In the genomic region with DNA sequence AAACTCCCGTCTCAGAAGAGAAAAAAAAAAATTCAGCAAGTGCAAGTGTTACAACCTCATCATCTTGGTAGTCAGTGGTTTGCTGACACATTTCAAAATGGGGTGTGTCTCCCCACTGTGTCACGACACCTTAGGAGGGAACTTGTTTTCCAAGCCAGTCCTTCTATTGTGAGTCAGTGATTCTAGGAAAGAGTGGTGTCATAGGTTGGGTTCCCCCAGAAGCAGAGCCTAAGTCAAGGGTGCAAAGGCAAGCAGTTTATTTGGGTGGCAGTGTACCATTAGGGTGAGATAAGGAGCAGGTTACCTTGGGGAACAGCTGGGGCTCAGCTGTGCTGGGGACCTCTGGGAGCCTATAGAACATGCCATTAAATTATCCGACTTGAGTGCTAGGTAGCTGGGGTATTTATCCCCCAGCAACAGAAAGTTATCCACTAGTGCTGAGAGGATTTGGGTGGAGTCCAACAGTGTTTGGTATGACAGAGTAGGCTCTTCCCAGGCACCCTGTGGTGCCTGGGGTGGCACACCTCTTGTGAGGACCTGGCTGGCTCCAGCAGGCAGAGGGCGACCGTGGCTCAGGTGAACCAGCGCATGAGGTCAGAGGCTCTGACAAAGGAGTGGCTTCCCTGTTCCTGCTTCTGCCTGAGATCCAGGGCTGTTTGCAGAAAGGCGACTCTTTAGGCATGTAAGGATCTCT, we compare ENCODE assay signal across 9 cellular contexts. TPM values are rescaled to one million over a fixed set of nuclear protein-coding genes. Genes with fewer than 3 reads are reported as not detected.
DNase-seq lines count a peak whose midpoint lies in the region; ATAC-seq and TF ChIP-seq lines count a peak whose summit lies in the region.
"Had no signal": no experiment of that assay in that cellular context is flagged by ENCODE, and none has a peak within 500 bp of the region (broad histone marks: within the 10 kb centered on the region; RNA-seq: fewer than 3 reads in every experiment).

No MANE protein-coding gene starts in this region.

- peak overlapping the region; percentile 19 for H3K27ac Mint-ChIP-seq in T-helper 17 cell

- peak; percentile 39 to 43 for DNase-seq in stimulated activated CD4-positive, alpha-beta T cell treated with anti-CD3 and anti-CD28 coated beads, Interleukin-15, amount 100 ng/mL, for 48 hours (ENCODE audit: low read depth in 2 of 2)
- no peak for DNase-seq in stimulated activated CD4-positive, alpha-beta T cell treated with anti-CD3 and anti-CD28 coated beads, Interleukin-12 subunit alpha, Interleukin-12 subunit beta, amount 100 ng/mL, for 4 hours
- DNase-seq in T-helper 17 cell (no peak), iris pigment epithelial cell (ENCODE audit: low read depth) (peak; percentile 38), NCI-H1092 (lab: John Stamatoyannopoulos, UW) (no peak)
- DNase-seq: IMR-90 had no signal

- no peak for ATAC-seq in T-helper 17 cell
- ATAC-seq in SK-N-SH treated with all-trans-retinoic acid at 6 μM for 48 hours, result no peak
- no peak for ATAC-seq in HG03457 (IDR thresholded peaks at IDR 0.05; ENCODE audit: unreplicated experiment)
- ATAC-seq in HG02885 (IDR thresholded peaks at IDR 0.05; ENCODE audit: poor library complexity, unreplicated experiment), result no peak

- H3K4me3 Mint-ChIP-seq in T-helper 17 cell, result no peak overlapping the region

- H3K9me3 ChIP-seq in T-helper 17 cell (ENCODE audit: control insufficient read depth, low read length, poor library complexity, severe bottlenecking), result no peaks in the 10 kb centered on the region

- peaks cover 4% of the 10 kb centered on the region for H3K36me3 Mint-ChIP-seq in T-helper 17 cell (ENCODE audit: low read depth)

- peaks cover 11% of the 10 kb centered on the region for H3K4me1 Mint-ChIP-seq in T-helper 17 cell

- H3K27me3 Mint-ChIP-seq in T-helper 17 cell, result peaks cover 39% of the 10 kb centered on the region

TF ChIP-seq in SK-N-SH treated with all-trans-retinoic acid at 6 μM for 48 hours, 23 proteins besides CTCF, POLR2A, EP300 and RAD21:
- TF ChIP-seq OSR1 (CRISPR knock-in tag; IDR thresholded peaks at IDR 0.05) (no peak), ZNF70 (CRISPR knock-in tag; IDR thresholded peaks at IDR 0.05) (no peak)

RNA-seq across cellular contexts. Expression of a gene that starts 41.7 kb away (rescaled TPM):
- 1 to 10 TPM; 1.4 to 3.2 TPM for total RNA-seq in T-helper 17 cell
- total RNA-seq: IMR-90 had no signal

RNA-seq across cellular contexts. Expression of a gene that starts 47.7 kb away (rescaled TPM):
- not detected for total RNA-seq in T-helper 17 cell
- total RNA-seq: IMR-90 had no signal

Comparison
In these comparisons a context has a peak if more than half of its experiments do, and no peak if none do; other contexts are left out.
1. DNase-seq: peak in stimulated activated CD4-positive, alpha-beta T cell treated with anti-CD3 and anti-CD28 coated beads, Interleukin-15, amount 100 ng/mL, for 48 hours (2 of 2) and iris pigment epithelial cell (single experiment); none in stimulated activated CD4-positive, alpha-beta T cell treated with anti-CD3 and anti-CD28 coated beads, Interleukin-12 subunit alpha, Interleukin-12 subunit beta, amount 100 ng/mL, for 4 hours (single experiment), T-helper 17 cell (0 of 3) and NCI-H1092 (single experiment).